In the genomic region with DNA sequence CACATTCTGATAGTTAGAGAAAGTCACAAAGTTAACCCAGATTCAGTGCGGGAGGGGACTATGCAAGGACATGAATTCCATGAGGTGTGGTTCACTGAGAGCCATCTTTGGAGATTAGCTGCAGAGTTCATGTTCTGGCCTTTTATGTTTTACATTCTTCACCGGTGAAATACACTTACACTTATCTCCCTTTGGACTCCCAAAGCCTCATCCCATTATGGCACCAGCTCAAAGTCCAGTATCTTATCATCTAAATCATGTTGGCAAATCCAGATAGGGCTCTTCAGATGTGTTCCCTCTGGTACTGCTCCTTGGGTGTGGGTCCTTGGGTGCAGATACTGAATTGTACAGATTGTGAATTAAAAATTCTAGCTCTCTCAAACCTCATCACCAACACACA, we compare ENCODE assay signal across 26 cellular contexts. TPM values are rescaled to one million over a fixed set of nuclear protein-coding genes. Genes with fewer than 3 reads are reported as not detected.
DNase-seq lines count a peak whose midpoint lies in the region; ATAC-seq and TF ChIP-seq lines count a peak whose summit lies in the region.
"Had no signal": no experiment of that assay in that cellular context is flagged by ENCODE, and none has a peak within 500 bp of the region (broad histone marks: within the 10 kb centered on the region; RNA-seq: fewer than 3 reads in every experiment).

No MANE protein-coding gene starts in this region.

- H3K36me3 ChIP-seq in Caco-2 (ENCODE audit: control insufficient read depth, insufficient read depth, low read length) = no peaks in the 10 kb centered on the region
- H3K36me3 ChIP-seq in naive thymus-derived CD4-positive, alpha-beta T cell (ENCODE audit: control insufficient read depth in 2 of 3, insufficient read depth in 3 of 3, low read length in 3 of 3) = no peaks in the 10 kb centered on the region
- no peaks in the 10 kb centered on the region for H3K36me3 ChIP-seq in body of pancreas (replicated peaks in 1 of 2; ENCODE audit: insufficient read depth in 1 of 2, low read depth in 2 of 2)
- no peaks in the 10 kb centered on the region for H3K36me3 ChIP-seq in WERI-Rb-1
- H3K36me3 ChIP-seq: cardiac muscle cell, gastrocnemius medialis, SJCRH30 had no signal

- WGBS in body of pancreas, 2 donors = 80 to 87% methylated on average over 2 of the region's 2 CpGs

- intact Hi-C loops in activated CD4-positive, alpha-beta T cell treated with anti-CD3 and anti-CD28 coated beads, Interleukin-2, amount 10 ng/mL, durations not matched to agents 24 days and 14 days (cut with micrococcal nuclease) = no loop called here
- intact Hi-C loops in Caco-2 (cut with micrococcal nuclease; ENCODE audit: unreplicated experiment) (loop anchor here (1.0 kb wide), 2 partner anchors 24 to 52 kb away; no protein-coding TSS in a partner anchor), body of pancreas (cut with DNase I) (no loop called here)
- intact Hi-C loops in naive thymus-derived CD4-positive, alpha-beta T cell (cut with micrococcal nuclease) = no loop called here

- no peaks in the 10 kb centered on the region for H3K36me3 Mint-ChIP-seq in activated CD4-positive, alpha-beta T cell treated with anti-CD3 and anti-CD28 coated beads, Interleukin-2, amount 10 ng/mL, durations not matched to agents 24 days and 14 days (ENCODE audit: low read depth)
- peaks cover 28% of the 10 kb centered on the region for H3K36me3 Mint-ChIP-seq in Caco-2 (ENCODE audit: insufficient read depth, unreplicated experiment)
- no peaks in the 10 kb centered on the region for H3K36me3 Mint-ChIP-seq in activated T-helper 17 cell treated with anti-CD3 and anti-CD28 coated beads, Interleukin-2, amount 50 U/mL, for 72 hours (ENCODE audit: low read depth)
- H3K36me3 Mint-ChIP-seq in naive thymus-derived CD4-positive, alpha-beta T cell = peaks cover 0 to 4% (median 0%) of the 10 kb centered on the region in 5 donors
- H3K36me3 Mint-ChIP-seq: immature natural killer cell had no signal

- peaks cover 73% of the 10 kb centered on the region for H3K4me1 ChIP-seq in Caco-2
- H3K4me1 ChIP-seq in naive thymus-derived CD4-positive, alpha-beta T cell (ENCODE audit: control insufficient read depth in 2 of 2, insufficient read depth in 2 of 2, low read length in 2 of 2) = peaks cover 2 to 6% of the 10 kb centered on the region in 2 donors
- H3K4me1 ChIP-seq in body of pancreas = no peaks in the 10 kb centered on the region
- H3K4me1 ChIP-seq: gastrocnemius medialis, SJCRH30 had no signal

- peaks cover 13% of the 10 kb centered on the region for H3K4me1 Mint-ChIP-seq in activated CD4-positive, alpha-beta T cell treated with anti-CD3 and anti-CD28 coated beads, Interleukin-2, amount 10 ng/mL, durations not matched to agents 24 days and 14 days
- H3K4me1 Mint-ChIP-seq in Caco-2 (ENCODE audit: low read depth, unreplicated experiment) = peaks cover 28% of the 10 kb centered on the region
- peaks cover 9% of the 10 kb centered on the region for H3K4me1 Mint-ChIP-seq in activated T-helper 17 cell treated with anti-CD3 and anti-CD28 coated beads, Interleukin-2, amount 50 U/mL, for 72 hours
- H3K4me1 Mint-ChIP-seq in naive thymus-derived CD4-positive, alpha-beta T cell = peaks cover 8 to 16% (median 9%) of the 10 kb centered on the region in 7 donors
- H3K4me1 Mint-ChIP-seq: B cell had no signal

- TF ChIP-seq CTCF in Caco-2 (IDR thresholded peaks at IDR 0.05; ENCODE audit: insufficient read depth in 1 of 2, low read depth in 1 of 2, low read length in 1 of 2, severe bottlenecking in 1 of 2, unreplicated experiment in 1 of 2) (no peak), body of pancreas (IDR thresholded peaks at IDR 0.05) (no peak), WERI-Rb-1 (IDR thresholded peaks at IDR 0.05; ENCODE audit: low read depth, low read length) (no peak)

- no peak overlapping the region; the same call in 1 of the 2 replicates for H3K4me3 ChIP-seq in Caco-2 (ENCODE audit: low read depth, low read length)
- no peak overlapping the region for H3K4me3 ChIP-seq in naive thymus-derived CD4-positive, alpha-beta T cell (ENCODE audit: low read length)
- H3K4me3 ChIP-seq in body of pancreas = no peak overlapping the region
- no peak overlapping the region for H3K4me3 ChIP-seq in WERI-Rb-1 (ENCODE audit: low read depth, low read length)
- H3K4me3 ChIP-seq: A549, cardiac muscle cell, coronary artery, gastrocnemius medialis, GM12878, SJCRH30 had no signal

- no peaks in the 10 kb centered on the region; the same call in 1 of the 2 replicates for H3K9me3 ChIP-seq in Caco-2
- H3K9me3 ChIP-seq in naive thymus-derived CD4-positive, alpha-beta T cell (ENCODE audit: control insufficient read depth in 2 of 3, low read length in 3 of 3) = no peaks in the 10 kb centered on the region
- H3K9me3 ChIP-seq in body of pancreas = no peaks in the 10 kb centered on the region
- no peaks in the 10 kb centered on the region for H3K9me3 ChIP-seq in WERI-Rb-1 (ENCODE audit: severe bottlenecking)
- H3K9me3 ChIP-seq: A549, gastrocnemius medialis, SJCRH30 had no signal

- H3K27me3 Mint-ChIP-seq in activated CD4-positive, alpha-beta T cell treated with anti-CD3 and anti-CD28 coated beads, Interleukin-2, amount 10 ng/mL, durations not matched to agents 24 days and 14 days = no peaks in the 10 kb centered on the region
- no peaks in the 10 kb centered on the region for H3K27me3 Mint-ChIP-seq in Caco-2 (ENCODE audit: insufficient read depth, unreplicated experiment)
- H3K27me3 Mint-ChIP-seq in activated T-helper 17 cell treated with anti-CD3 and anti-CD28 coated beads, Interleukin-2, amount 50 U/mL, for 72 hours = no peaks in the 10 kb centered on the region
- H3K27me3 Mint-ChIP-seq in naive thymus-derived CD4-positive, alpha-beta T cell = peaks cover 0 to 10% (median 3%) of the 10 kb centered on the region in 5 donors
- H3K27me3 Mint-ChIP-seq: activated CD4-positive, alpha-beta T cell treated with anti-CD3 and anti-CD28 coated beads, Interleukin-2, amount 10 ng/mL, durations not matched to agents 7 days and 5 days; progenitor cell of endocrine pancreas had no signal

- peak overlapping the region; percentile 23 for H3K4me3 Mint-ChIP-seq in activated CD4-positive, alpha-beta T cell treated with anti-CD3 and anti-CD28 coated beads, Interleukin-2, amount 10 ng/mL, durations not matched to agents 24 days and 14 days
- peak overlapping the region; percentile 64 for H3K4me3 Mint-ChIP-seq in Caco-2 (ENCODE audit: unreplicated experiment)
- H3K4me3 Mint-ChIP-seq in activated T-helper 17 cell treated with anti-CD3 and anti-CD28 coated beads, Interleukin-2, amount 50 U/mL, for 72 hours = peak overlapping the region; percentile 59
- H3K4me3 Mint-ChIP-seq in naive thymus-derived CD4-positive, alpha-beta T cell = peak overlapping the region in 7 of 10 donors; percentile 42 to 80 (median 58)
- H3K4me3 Mint-ChIP-seq: B cell, immature natural killer cell had no signal

- no peak for DNase-seq in activated CD4-positive, alpha-beta T cell treated with anti-CD3 and anti-CD28 coated beads, Interleukin-2, amount 10 ng/mL, durations not matched to agents 24 days and 14 days
- DNase-seq in activated CD4-positive, alpha-beta T cell treated with anti-CD3 and anti-CD28 coated beads, Interleukin-2, amount 50 U/mL, for 4 hours = no peak
- DNase-seq in Caco-2 (peak; percentile 78 to 79), body of pancreas (no peak), WERI-Rb-1 (no peak)
- no peak for DNase-seq in naive thymus-derived CD4-positive, alpha-beta T cell
- DNase-seq: activated T-cell treated with anti-CD3 and anti-CD28 coated beads for 4 hours, amygdala, COR-L47, gastrocnemius medialis, hippocampal formation, immature natural killer cell, NCI-H1694, NCI-H2171 treated with DMSO at 0.1 percent for 48 hours, NCI-H524 treated with DMSO at 0.1 percent for 48 hours, SJCRH30, substantia nigra had no signal

- H3K9me3 Mint-ChIP-seq in activated CD4-positive, alpha-beta T cell treated with anti-CD3 and anti-CD28 coated beads, Interleukin-2, amount 10 ng/mL, durations not matched to agents 24 days and 14 days = no peaks in the 10 kb centered on the region
- H3K9me3 Mint-ChIP-seq in Caco-2 (ENCODE audit: unreplicated experiment) = peaks cover 19% of the 10 kb centered on the region
- H3K9me3 Mint-ChIP-seq in activated T-helper 17 cell treated with anti-CD3 and anti-CD28 coated beads, Interleukin-2, amount 50 U/mL, for 72 hours = no peaks in the 10 kb centered on the region
- H3K9me3 Mint-ChIP-seq in naive thymus-derived CD4-positive, alpha-beta T cell = no peaks in the 10 kb centered on the region
- H3K9me3 Mint-ChIP-seq: activated CD4-positive, alpha-beta T cell treated with anti-CD3 and anti-CD28 coated beads, Interleukin-2, amount 10 ng/mL, durations not matched to agents 7 days and 5 days; immature natural killer cell had no signal

- ATAC-seq in activated T-helper 17 cell treated with anti-CD3 and anti-CD28 coated beads, Interleukin-2, amount 50 U/mL, for 72 hours (replicated peaks) = no peak
- ATAC-seq in naive thymus-derived CD4-positive, alpha-beta T cell = no peak
- ATAC-seq in body of pancreas (no peak), HG02938 (IDR thresholded peaks at IDR 0.05; ENCODE audit: unreplicated experiment) (no peak)
- ATAC-seq: A549, gastrocnemius medialis, GM12878 had no signal

- BruUV-seq in Caco-2 (replicated peaks; lab: Mats Ljungman, UMichigan) = no TSS peak

- no peak for TF ChIP-seq POLR2A in body of pancreas (IDR thresholded peaks at IDR 0.05)

- H3K27ac ChIP-seq in naive thymus-derived CD4-positive, alpha-beta T cell (ENCODE audit: low read depth, low read length) = no peak overlapping the region
- no peak overlapping the region for H3K27ac ChIP-seq in body of pancreas
- no peak overlapping the region for H3K27ac ChIP-seq in WERI-Rb-1
- H3K27ac ChIP-seq: A549, cardiac muscle cell, coronary artery, gastrocnemius medialis, SJCRH30 had no signal

- POLR2A ChIA-PET in Caco-2 (lab: Charles Lee) = interaction anchor here (0.5 to 2.7 kb wide), 5 partner anchors 24 to 257 kb away, joined by 3 to 35 read pairs (median 3); a partner anchor contains a TSS
- POLR2A ChIA-PET in naive thymus-derived CD4-positive, alpha-beta T cell (lab: Charles Lee) = no interaction called here

- CTCF ChIA-PET in Caco-2 (lab: Charles Lee) = interaction anchor here (1.1 to 1.3 kb wide), 4 partner anchors 13 to 215 kb away, joined by 3 to 7 read pairs (median 4); a partner anchor contains a TSS
- CTCF ChIA-PET in naive thymus-derived CD4-positive, alpha-beta T cell (lab: Charles Lee) = interaction anchor here (0.6 to 1.9 kb wide), 3 partner anchors 13 to 148 kb away, joined by 3 to 5 read pairs (median 3); no protein-coding TSS in a partner anchor

- H3K27me3 ChIP-seq in Caco-2 (replicated peaks; ENCODE audit: control insufficient read depth, insufficient read depth, low read length) (no peaks in the 10 kb centered on the region), body of pancreas (no peaks in the 10 kb centered on the region), WERI-Rb-1 (ENCODE audit: insufficient read depth, low read depth, severe bottlenecking) (no peaks in the 10 kb centered on the region)
- no peaks in the 10 kb centered on the region for H3K27me3 ChIP-seq in naive thymus-derived CD4-positive, alpha-beta T cell (ENCODE audit: control insufficient read depth in 2 of 2, insufficient read depth in 2 of 2, low read length in 2 of 2)
- H3K27me3 ChIP-seq: cardiac muscle cell, gastrocnemius medialis, SJCRH30 had no signal

- no peak overlapping the region for H3K27ac Mint-ChIP-seq in activated CD4-positive, alpha-beta T cell treated with anti-CD3 and anti-CD28 coated beads, Interleukin-2, amount 10 ng/mL, durations not matched to agents 24 days and 14 days
- H3K27ac Mint-ChIP-seq in Caco-2 (ENCODE audit: unreplicated experiment) = peak overlapping the region; percentile 73
- peak overlapping the region; percentile 53 for H3K27ac Mint-ChIP-seq in activated T-helper 17 cell treated with anti-CD3 and anti-CD28 coated beads, Interleukin-2, amount 50 U/mL, for 72 hours
- H3K27ac Mint-ChIP-seq in naive thymus-derived CD4-positive, alpha-beta T cell = peak overlapping the region in 2 of 9 donors; percentile 2 to 57
- H3K27ac Mint-ChIP-seq: B cell, immature natural killer cell, progenitor cell of endocrine pancreas had no signal

RNA-seq across cellular contexts. Expression of a gene that starts 53.8 kb away (rescaled TPM):
- 2.3 and 2.7 TPM in 2 replicates for total RNA-seq in activated CD4-positive, alpha-beta T cell treated with anti-CD3 and anti-CD28 coated beads, Interleukin-2, amount 10 ng/mL, durations not matched to agents 24 days and 14 days
- total RNA-seq in Caco-2 (2022) = 60.8 and 66.1 TPM in 2 replicates
- total RNA-seq in activated T-helper 17 cell treated with anti-CD3 and anti-CD28 coated beads, Interleukin-2, amount 50 U/mL, for 72 hours = 1 to 10 TPM; 1.7 to 2.2 TPM
- 1 to 10 TPM; 1.2 to 3.6 (median 3.4) TPM for total RNA-seq in naive thymus-derived CD4-positive, alpha-beta T cell
- polyA plus RNA-seq in naive thymus-derived CD4-positive, alpha-beta T cell = 1 to 10 TPM; 1.2 to 2.0 TPM
- 10 to 100 TPM; 13.2 to 17.1 TPM for total RNA-seq in body of pancreas

Comparison
In these comparisons a context has a peak if more than half of its experiments do, and no peak if none do; other contexts are left out.
1. DNase-seq: peak in Caco-2 (2 of 2); none in activated CD4-positive, alpha-beta T cell treated with anti-CD3 and anti-CD28 coated beads, Interleukin-2, amount 10 ng/mL, durations not matched to agents 24 days and 14 days (single experiment), activated CD4-positive, alpha-beta T cell treated with anti-CD3 and anti-CD28 coated beads, Interleukin-2, amount 50 U/mL, for 4 hours (0 of 2), naive thymus-derived CD4-positive, alpha-beta T cell (0 of 9), body of pancreas (0 of 4) and WERI-Rb-1 (single experiment).
2. Peak in every context shown above with its lines, with median percentiles within 50 percentile points of each other: H3K4me3 Mint-ChIP-seq.